In the genomic region with DNA sequence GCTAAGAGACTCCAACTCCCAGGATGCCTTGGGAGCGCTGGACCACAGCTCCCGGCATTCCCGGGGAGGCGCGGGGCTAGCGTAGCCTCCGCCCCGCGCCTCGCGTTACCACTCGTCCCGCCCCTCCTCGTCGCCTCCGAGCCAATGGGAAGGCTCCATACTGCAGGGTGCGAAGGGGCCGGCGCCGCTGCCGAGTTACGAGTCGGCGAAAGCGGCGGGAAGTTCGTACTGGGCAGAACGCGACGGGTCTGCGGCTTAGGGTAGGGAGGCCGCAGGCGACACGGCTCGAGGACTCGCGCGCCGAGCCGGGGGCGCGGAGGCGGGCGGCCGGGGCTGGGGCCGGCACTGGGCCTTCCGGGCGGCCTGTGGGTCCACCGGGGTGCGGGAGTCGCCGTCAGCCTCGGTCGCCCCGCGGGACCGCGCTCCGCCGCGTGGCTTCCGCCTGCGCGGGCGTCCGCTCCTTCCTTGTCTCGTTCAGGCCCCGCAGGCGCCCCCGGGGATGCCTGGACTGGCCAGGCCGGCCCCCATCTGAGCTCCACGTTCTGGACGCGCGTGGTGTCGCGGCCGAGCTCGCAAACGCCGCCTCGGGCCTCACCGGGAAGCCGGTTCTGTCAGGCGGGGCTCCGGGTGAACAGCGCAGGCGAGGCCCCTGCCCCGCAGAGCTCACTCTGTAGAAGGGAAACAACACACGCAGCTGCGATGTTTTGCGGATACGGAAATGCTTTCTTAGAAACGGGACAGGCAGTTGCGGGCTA, we compare ENCODE assay signal across 8 cellular contexts. TPM values are rescaled to one million over a fixed set of nuclear protein-coding genes. Genes with fewer than 3 reads are reported as not detected.
A peak's percentile ranks its signal among the peaks of the same experiment; 100 is the strongest.
DNase-seq lines count a peak whose midpoint lies in the region; ATAC-seq and TF ChIP-seq lines count a peak whose summit lies in the region.

VRK1 (plus strand) TSS at position 195 of the 755 bp plus-strand sequence. CDS start 36,090 bp downstream, outside the sequence.

- peaks cover 22% of the 10 kb centered on the region for H3K4me1 Mint-ChIP-seq in activated naive CD8-positive, alpha-beta T cell treated with anti-CD3 and anti-CD28 coated beads for 36 hours

- intact Hi-C loops in Right ventricle myocardium inferior (cut with DNase I) (no loop called here), ovary (cut with DNase I) (no loop called here)

- no peak for TF ChIP-seq EP300 in ovary (IDR thresholded peaks at IDR 0.05)

- peak within 1 kb of the TSS; percentile 97 for H3K9ac ChIP-seq in SU-DHL-6 (ENCODE audit: low read length)

- peak within 1 kb of the TSS; percentile 93 for H3K4me3 Mint-ChIP-seq in activated naive CD8-positive, alpha-beta T cell treated with anti-CD3 and anti-CD28 coated beads for 36 hours

- peak; percentile 98 to 99 (median 99) for DNase-seq in NCI-H1417 (lab: John Stamatoyannopoulos, UW)
- DNase-seq in activated naive CD8-positive, alpha-beta T cell treated with anti-CD3 and anti-CD28 coated beads for 36 hours, result peak; percentile 95
- peak; percentile 99 for DNase-seq in Right ventricle myocardium inferior (ENCODE audit: missing footprints)
- peak; percentile 93 to 97 (median 95) for DNase-seq in ovary

- no peaks in the 10 kb centered on the region for H3K9me3 ChIP-seq in SU-DHL-6 (ENCODE audit: insufficient read depth, low read length)
- H3K9me3 ChIP-seq in ovary, result no peaks in the 10 kb centered on the region
- no peaks in the 10 kb centered on the region for H3K9me3 ChIP-seq in thymus (ENCODE audit: control insufficient read depth)

- H3K9me2 ChIP-seq in SU-DHL-6 (replicated peaks; ENCODE audit: insufficient read depth, low read length), result no peaks in the 10 kb centered on the region

- no peak for TF ChIP-seq CTCF in GM12875 (IDR thresholded peaks at IDR 0.05; ENCODE audit: borderline replicate concordance, insufficient read depth, low read depth, low read length)
- TF ChIP-seq CTCF in SU-DHL-6 (IDR thresholded peaks at IDR 0.05; ENCODE audit: insufficient read depth, low read length, poor library complexity, severe bottlenecking), result no peak
- no peak for TF ChIP-seq CTCF in ovary (IDR thresholded peaks at IDR 0.05)

- peak within 1 kb of the TSS; percentile 95 for H3K4me2 ChIP-seq in SU-DHL-6 (ENCODE audit: low read depth, low read length, poor library complexity, severe bottlenecking)

- ATAC-seq in HG02763 (IDR thresholded peaks at IDR 0.05; ENCODE audit: unreplicated experiment) (peak; percentile 97), Right ventricle myocardium inferior (peak; percentile 100)

- peak within 1 kb of the TSS; percentile 73 for H2AFZ ChIP-seq in SU-DHL-6 (ENCODE audit: low read depth, low read length, severe bottlenecking)

- H3K4me1 ChIP-seq in ovary (ENCODE audit: insufficient read depth) (peaks cover 5% of the 10 kb centered on the region), thymus (ENCODE audit: control insufficient read depth, insufficient read depth, low read length) (peaks cover 2% of the 10 kb centered on the region)

- H3K9me3 Mint-ChIP-seq in activated naive CD8-positive, alpha-beta T cell treated with anti-CD3 and anti-CD28 coated beads for 36 hours, result no peaks in the 10 kb centered on the region

- peak within 1 kb of the TSS; percentile 83 for H3K4me3 ChIP-seq in GM12875 (ENCODE audit: low read depth, low read length)
- peak within 1 kb of the TSS; percentile 92 for H3K4me3 ChIP-seq in SU-DHL-6 (ENCODE audit: insufficient read depth, low read length, poor library complexity, severe bottlenecking)
- peak within 1 kb of the TSS; percentile 62 for H3K4me3 ChIP-seq in ovary
- H3K4me3 ChIP-seq in thymus (ENCODE audit: low read length), result peak within 1 kb of the TSS; percentile 78

- peaks cover 35% of the 10 kb centered on the region for H4K20me1 ChIP-seq in SU-DHL-6 (ENCODE audit: low read depth, low read length)

- peaks cover 49% of the 10 kb centered on the region for H3K79me2 ChIP-seq in SU-DHL-6 (ENCODE audit: insufficient read depth, low read length)

- no peaks in the 10 kb centered on the region for H3F3A ChIP-seq in SU-DHL-6 (ENCODE audit: insufficient read depth)

- no peaks in the 10 kb centered on the region for H3K27me3 ChIP-seq in SU-DHL-6 (ENCODE audit: low read length)
- H3K27me3 ChIP-seq in ovary, result no peaks in the 10 kb centered on the region
- no peaks in the 10 kb centered on the region for H3K27me3 ChIP-seq in thymus (ENCODE audit: control insufficient read depth, insufficient read depth)

- H3K36me3 ChIP-seq in SU-DHL-6 (ENCODE audit: low read length) (no peaks in the 10 kb centered on the region), ovary (no peaks in the 10 kb centered on the region), thymus (ENCODE audit: control insufficient read depth, insufficient read depth) (no peaks in the 10 kb centered on the region)

- H3K27me3 Mint-ChIP-seq in activated naive CD8-positive, alpha-beta T cell treated with anti-CD3 and anti-CD28 coated beads for 36 hours, result peaks cover 3% of the 10 kb centered on the region

- H3K36me3 Mint-ChIP-seq in activated naive CD8-positive, alpha-beta T cell treated with anti-CD3 and anti-CD28 coated beads for 36 hours, result peaks cover 11% of the 10 kb centered on the region

- H3K27ac ChIP-seq in SU-DHL-6 (ENCODE audit: low read depth, low read length) (peak within 1 kb of the TSS; percentile 81), ovary (no peak within 1 kb of the TSS), thymus (ENCODE audit: low read depth) (peak within 1 kb of the TSS; percentile 85)

- no peak for TF ChIP-seq POLR2A in ovary (IDR thresholded peaks at IDR 0.05)

- WGBS in ovary, 3 donors, result 0 to 1% (median 1%) methylated on average over 29 to 95 of the region's 95 CpGs
- WGBS in thymus, result under 1% methylated on average over 95 of the region's 95 CpGs

- peak within 1 kb of the TSS; percentile 90 for H3K27ac Mint-ChIP-seq in activated naive CD8-positive, alpha-beta T cell treated with anti-CD3 and anti-CD28 coated beads for 36 hours

RNA-seq across cellular contexts. Expression of gene VRK1, which starts in this region (rescaled TPM):
- 10 to 100 TPM; 85.7 to 96.8 TPM for total RNA-seq in activated naive CD8-positive, alpha-beta T cell treated with anti-CD3 and anti-CD28 coated beads for 36 hours
- total RNA-seq in Right ventricle myocardium inferior (6.2 TPM), ovary (10 to 100 TPM; 10.9 to 31.7 (median 20.9) TPM)
- polyA plus RNA-seq in ovary (1 to 10 TPM; 7.8 to 8.7 TPM), thymus (23.0 TPM)

Comparison
In these comparisons a context has a peak if more than half of its experiments do, and no peak if none do; other contexts are left out.
1. H3K27ac ChIP-seq: peak in SU-DHL-6 (single experiment) and thymus (single experiment); none in ovary (0 of 2).
2. Peak in every context shown above with its lines, with median percentiles within 50 percentile points of each other: H3K4me3 ChIP-seq and DNase-seq.